ENCODE assay signal across 2 cellular contexts in genomic region chr6:166587631-166588413, GRCh38.
TF ChIP-seq lines count a peak whose summit lies in the region.

No MANE protein-coding gene starts in this region.

TF ChIP-seq in liver, 16 proteins besides CTCF, POLR2A, EP300 and RAD21 (continued from another document):
- no peak for TF ChIP-seq MAX (IDR thresholded peaks at IDR 0.05)
- peak; percentile 78 for TF ChIP-seq REST (IDR thresholded peaks at IDR 0.05)
TF ChIP-seq in liver: peak in this region for 1.

TF ChIP-seq in HepG2, 621 proteins besides CTCF, POLR2A, EP300 and RAD21 (continued from another document):
- no peak for TF ChIP-seq ZGPAT (CRISPR knock-in tag; IDR thresholded peaks at IDR 0.05)
- no peak for TF ChIP-seq ZNF224 (CRISPR knock-in tag; IDR thresholded peaks at IDR 0.05)
- TF ChIP-seq NFKBIZ (CRISPR knock-in tag; IDR thresholded peaks at IDR 0.05): no peak
- no peak for TF ChIP-seq PRPF4 (IDR thresholded peaks at IDR 0.05; ENCODE audit: low read depth, low read length, poor library complexity, severe bottlenecking)
- TF ChIP-seq NONO (IDR thresholded peaks at IDR 0.05): no peak
- no peak for TF ChIP-seq NONO (CRISPR knock-in tag; conservative IDR thresholded peaks at IDR 0.05)
- TF ChIP-seq ARID3A (IDR thresholded peaks at IDR 0.05; ENCODE audit: low read depth, low read length): no peak
- no peak for TF ChIP-seq CEBPG (CRISPR knock-in tag; IDR thresholded peaks at IDR 0.05)
- no peak for TF ChIP-seq ZBTB20 (CRISPR knock-in tag; IDR thresholded peaks at IDR 0.05; ENCODE audit: borderline replicate concordance, low read depth)
- no peak for TF ChIP-seq HNRNPUL1 (IDR thresholded peaks at IDR 0.05; ENCODE audit: low read depth, low read length)
- TF ChIP-seq JARID2 (CRISPR knock-in tag; IDR thresholded peaks at IDR 0.05; ENCODE audit: insufficient replicate concordance): no peak
- no peak for TF ChIP-seq SSRP1 (CRISPR knock-in tag; IDR thresholded peaks at IDR 0.05)
- no peak for TF ChIP-seq MEF2D (CRISPR knock-in tag; IDR thresholded peaks at IDR 0.05)
